In genomic region chr10:16832351-16833080, GRCh38 we compare ENCODE assay signal across 11 cellular contexts. TPM values are rescaled to one million over a fixed set of nuclear protein-coding genes. Genes with fewer than 3 reads are reported as not detected.
DNase-seq lines count a peak whose midpoint lies in the region; TF ChIP-seq lines count a peak whose summit lies in the region.
"Had no signal": no experiment of that assay in that cellular context is flagged by ENCODE, and none has a peak within 500 bp of the region (broad histone marks: within the 10 kb centered on the region; RNA-seq: fewer than 3 reads in every experiment).

No MANE protein-coding gene starts in this region.

- no peak overlapping the region for H3K27ac Mint-ChIP-seq in activated naive CD4-positive, alpha-beta T cell treated with anti-CD3 and anti-CD28 coated beads for 36 hours

- DNase-seq in A673 (ENCODE audit: low spot score) (peak; percentile 97), M059J (ENCODE audit: low read depth) (peak; percentile 90), dermis microvascular lymphatic vessel endothelial cell (ENCODE audit: low read depth in 2 of 2) (peak; percentile 87 to 99), myocyte (ENCODE audit: low read depth) (peak; percentile 94), NCI-H187 treated with DMSO at 0.1 percent for 48 hours (lab: John Stamatoyannopoulos, UW) (no peak), SW480 (ENCODE audit: low spot score) (no peak), NCI-H187 (lab: John Stamatoyannopoulos, UW) (no peak)
- DNase-seq in activated naive CD4-positive, alpha-beta T cell treated with anti-CD3 and anti-CD28 coated beads for 36 hours, result no peak
- DNase-seq: activated T-cell treated with anti-CD3 and anti-CD28 coated beads, Interleukin-2, amount 50 U/mL, for 48 hours; CD4-positive, CD25-positive, alpha-beta regulatory T cell; stimulated activated CD4-positive, alpha-beta T cell treated with anti-CD3 and anti-CD28 coated beads, Interleukin-4, amount 100 ng/mL, for 24 hours had no signal

- TF ChIP-seq CTCF in A673 (conservative IDR thresholded peaks at IDR 0.05; ENCODE audit: low read depth, low read length), result no peak

- peak overlapping the region; percentile 88 for H3K27ac ChIP-seq in A673 (ENCODE audit: low read depth, low read length, poor library complexity, severe bottlenecking)

- BruUV-seq in A673 (replicated peaks; lab: Mats Ljungman, UMichigan), result no TSS peak

- no peaks in the 10 kb centered on the region for H3K36me3 Mint-ChIP-seq in activated naive CD4-positive, alpha-beta T cell treated with anti-CD3 and anti-CD28 coated beads for 36 hours (ENCODE audit: low read depth)
- H3K36me3 Mint-ChIP-seq: CD4-positive, CD25-positive, alpha-beta regulatory T cell had no signal

- H3K4me3 Mint-ChIP-seq in activated naive CD4-positive, alpha-beta T cell treated with anti-CD3 and anti-CD28 coated beads for 36 hours, result no peak overlapping the region

- H3K27me3 ChIP-seq in A673 (replicated peaks; ENCODE audit: insufficient read depth, low read depth, low read length, poor library complexity), result no peaks in the 10 kb centered on the region

- no peaks in the 10 kb centered on the region for H3K36me3 ChIP-seq in A673 (ENCODE audit: insufficient read depth, low read length, poor library complexity, severe bottlenecking)

- intact Hi-C loops in A673 (cut with micrococcal nuclease; ENCODE audit: unreplicated experiment), result loop anchor here (2.0 kb wide), 1 partner anchor 424 kb away; no protein-coding TSS in a partner anchor
- intact Hi-C loops in activated naive CD4-positive, alpha-beta T cell treated with anti-CD3 and anti-CD28 coated beads for 36 hours (cut with micrococcal nuclease), result loop anchor here (10.0 kb wide), 1 partner anchor 782 kb away; the partner anchor contains the start of gene HACD1

- H3K4me1 ChIP-seq in A673 (ENCODE audit: insufficient read depth, low read length, poor library complexity, severe bottlenecking), result peaks cover 28% of the 10 kb centered on the region

- peaks cover 8% of the 10 kb centered on the region for H3K4me1 Mint-ChIP-seq in activated naive CD4-positive, alpha-beta T cell treated with anti-CD3 and anti-CD28 coated beads for 36 hours (ENCODE audit: low read depth)

- no peak overlapping the region for H3K4me3 ChIP-seq in A673 (ENCODE audit: low read depth, low read length, poor library complexity, severe bottlenecking)

- no peaks in the 10 kb centered on the region for H3K27me3 Mint-ChIP-seq in activated naive CD4-positive, alpha-beta T cell treated with anti-CD3 and anti-CD28 coated beads for 36 hours (ENCODE audit: low read depth)

- CTCF ChIA-PET in A673 (lab: Charles Lee), result no interaction called here
- CTCF ChIA-PET in activated naive CD4-positive, alpha-beta T cell treated with anti-CD3 and anti-CD28 coated beads for 36 hours (lab: Charles Lee), result interaction anchor here (1.5 kb wide), 1 partner anchor 597 kb away, joined by 5 read pairs; no protein-coding TSS in a partner anchor

- H3K9me3 ChIP-seq in A673 (ENCODE audit: low read depth, low read length, poor library complexity, severe bottlenecking), result no peaks in the 10 kb centered on the region

- no peaks in the 10 kb centered on the region for H3K9me3 Mint-ChIP-seq in activated naive CD4-positive, alpha-beta T cell treated with anti-CD3 and anti-CD28 coated beads for 36 hours
- H3K9me3 Mint-ChIP-seq: CD4-positive, CD25-positive, alpha-beta regulatory T cell had no signal

- POLR2A ChIA-PET in A673 (lab: Charles Lee; ENCODE audit: low non-redundant PET), result interaction anchor here (0.6 to 0.7 kb wide), 3 partner anchors 15 to 434 kb away, joined by 3 to 4 read pairs (median 4); partner anchors contain the start of gene RSU1

RNA-seq across cellular contexts. Expression of gene RSU1, which starts 15.3 kb away (rescaled TPM):
- total RNA-seq in A673 (2021) (62.8 and 64.0 TPM in 2 replicates), dermis microvascular lymphatic vessel endothelial cell (42.9 and 77.4 TPM in 2 replicates), myocyte (57.1 and 63.4 TPM in 2 replicates)
- total RNA-seq in M059J (2014; rRNA removed; shearing (Covaris generic)), result 73.1 and 77.5 TPM in 2 replicates
- polyA plus RNA-seq in myocyte (2012), result 87.1 TPM
- 10 to 100 TPM; 43.4 to 45.1 TPM for total RNA-seq in activated naive CD4-positive, alpha-beta T cell treated with anti-CD3 and anti-CD28 coated beads for 36 hours

Comparison
In these comparisons a context has a peak if more than half of its experiments do, and no peak if none do; other contexts are left out.
1. DNase-seq: peak in A673 (single experiment), M059J (single experiment), dermis microvascular lymphatic vessel endothelial cell (2 of 2) and myocyte (single experiment); none in NCI-H187 treated with DMSO at 0.1 percent for 48 hours (single experiment), activated naive CD4-positive, alpha-beta T cell treated with anti-CD3 and anti-CD28 coated beads for 36 hours (single experiment), SW480 (single experiment) and NCI-H187 (0 of 2).